In the genomic region with DNA sequence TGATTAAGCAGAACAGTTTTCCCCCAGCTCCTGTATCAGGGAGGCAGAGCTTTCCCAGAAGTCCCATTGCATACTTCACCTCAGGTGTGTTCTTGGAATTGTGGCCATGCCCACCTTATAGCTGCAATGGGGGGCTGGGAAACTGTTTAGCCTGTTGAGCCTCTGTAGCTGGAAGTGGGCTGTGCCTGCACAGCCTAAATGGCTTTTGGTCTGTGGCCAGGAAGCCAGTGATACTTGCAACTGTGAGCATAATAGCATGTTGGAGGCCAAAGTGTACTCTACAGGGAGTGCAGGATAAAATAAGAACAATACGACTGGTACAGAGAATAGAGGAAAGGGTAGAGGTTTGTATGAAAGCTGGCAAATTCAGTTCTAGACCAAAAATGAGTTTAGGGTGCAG, we compare ENCODE assay signal across 13 cellular contexts.
DNase-seq lines count a peak whose midpoint lies in the region; ATAC-seq and TF ChIP-seq lines count a peak whose summit lies in the region.
"Had no signal": no experiment of that assay in that cellular context is flagged by ENCODE, and none has a peak within 500 bp of the region (broad histone marks: within the 10 kb centered on the region; RNA-seq: fewer than 3 reads in every experiment).

No MANE protein-coding gene starts in this region.

- DNase-seq in NCI-H2029 treated with DMSO at 0.1 percent for 48 hours (lab: John Stamatoyannopoulos, UW), result peak; percentile 59
- DNase-seq in ascending aorta (ENCODE audit: low spot score in 2 of 2), result no peak
- DNase-seq in left kidney (ENCODE audit: low read depth, low spot score), result peak; percentile 26
- DNase-seq in thyroid gland, result peak; percentile 88
- no peak for DNase-seq in naive thymus-derived CD8-positive, alpha-beta T cell
- DNase-seq in activated CD4-positive, alpha-beta T cell treated with anti-CD3 and anti-CD28 coated beads, Interleukin-2, amount 10 ng/mL, durations not matched to agents 7 days and 5 days, result no peak
- no peak for DNase-seq in AG08395 (ENCODE audit: low spot score)
- DNase-seq: GF-D8, HFFc6, NCI-H1417 treated with DMSO at 0.1 percent for 48 hours, retina had no signal

- 5 to 12% methylated on average over 1 of the region's 1 CpG for WGBS in thyroid gland, 2 donors

- H3K4me3 Mint-ChIP-seq in naive thymus-derived CD8-positive, alpha-beta T cell, result no peak overlapping the region
- H3K4me3 Mint-ChIP-seq in activated CD4-positive, alpha-beta T cell treated with anti-CD3 and anti-CD28 coated beads, Interleukin-2, amount 10 ng/mL, durations not matched to agents 7 days and 5 days, result no peak overlapping the region
- H3K4me3 Mint-ChIP-seq: HFFc6 had no signal

- H3K9me3 ChIP-seq in ascending aorta (no peaks in the 10 kb centered on the region), thyroid gland (no peaks in the 10 kb centered on the region)

- H3K9me3 Mint-ChIP-seq in naive thymus-derived CD8-positive, alpha-beta T cell, result peaks cover 0 to 4% (median 0%) of the 10 kb centered on the region in 9 donors
- H3K9me3 Mint-ChIP-seq in activated CD4-positive, alpha-beta T cell treated with anti-CD3 and anti-CD28 coated beads, Interleukin-2, amount 10 ng/mL, durations not matched to agents 7 days and 5 days, result no peaks in the 10 kb centered on the region
- H3K9me3 Mint-ChIP-seq: brain, HFFc6 had no signal

- no peak for TF ChIP-seq POLR2A in thyroid gland (IDR thresholded peaks at IDR 0.05)

- intact Hi-C loops in ascending aorta (cut with DNase I), result no loop called here
- intact Hi-C loops in thyroid gland (cut with DNase I), result no loop called here

- no peak for ATAC-seq in naive thymus-derived CD8-positive, alpha-beta T cell

- no peaks in the 10 kb centered on the region for H3K27me3 ChIP-seq in ascending aorta
- H3K27me3 ChIP-seq in thyroid gland, result no peaks in the 10 kb centered on the region

- POLR2A ChIA-PET in naive thymus-derived CD8-positive, alpha-beta T cell (lab: Charles Lee), result no interaction called here
- POLR2A ChIA-PET in activated CD4-positive, alpha-beta T cell treated with anti-CD3 and anti-CD28 coated beads, Interleukin-2, amount 10 ng/mL, durations not matched to agents 7 days and 5 days (lab: Charles Lee), result no interaction called here

- H3K27me3 Mint-ChIP-seq in naive thymus-derived CD8-positive, alpha-beta T cell, result peaks cover 0 to 3% (median 1%) of the 10 kb centered on the region in 5 donors
- no peaks in the 10 kb centered on the region for H3K27me3 Mint-ChIP-seq in activated CD4-positive, alpha-beta T cell treated with anti-CD3 and anti-CD28 coated beads, Interleukin-2, amount 10 ng/mL, durations not matched to agents 7 days and 5 days
- H3K27me3 Mint-ChIP-seq: brain had no signal

- CTCF ChIA-PET in activated CD4-positive, alpha-beta T cell treated with anti-CD3 and anti-CD28 coated beads, Interleukin-2, amount 10 ng/mL, durations not matched to agents 7 days and 5 days (lab: Charles Lee), result interaction anchor here (0.6 kb wide), 1 partner anchor 800 kb away, joined by 3 read pairs; no protein-coding TSS in a partner anchor

- peaks cover 0 to 2% (median under 1%) of the 10 kb centered on the region in 4 donors for H3K4me1 Mint-ChIP-seq in naive thymus-derived CD8-positive, alpha-beta T cell
- H3K4me1 Mint-ChIP-seq in activated CD4-positive, alpha-beta T cell treated with anti-CD3 and anti-CD28 coated beads, Interleukin-2, amount 10 ng/mL, durations not matched to agents 7 days and 5 days, result no peaks in the 10 kb centered on the region

- H3K4me3 ChIP-seq in ascending aorta (no peak overlapping the region), thyroid gland (replicated peaks in 1 of 3) (no peak overlapping the region)

- H3K27ac Mint-ChIP-seq in naive thymus-derived CD8-positive, alpha-beta T cell, result no peak overlapping the region
- H3K27ac Mint-ChIP-seq in activated CD4-positive, alpha-beta T cell treated with anti-CD3 and anti-CD28 coated beads, Interleukin-2, amount 10 ng/mL, durations not matched to agents 7 days and 5 days, result no peak overlapping the region
- H3K27ac Mint-ChIP-seq: HFFc6 had no signal

- no peaks in the 10 kb centered on the region for H3K36me3 Mint-ChIP-seq in naive thymus-derived CD8-positive, alpha-beta T cell
- no peaks in the 10 kb centered on the region for H3K36me3 Mint-ChIP-seq in activated CD4-positive, alpha-beta T cell treated with anti-CD3 and anti-CD28 coated beads, Interleukin-2, amount 10 ng/mL, durations not matched to agents 7 days and 5 days (ENCODE audit: low read depth)
- H3K36me3 Mint-ChIP-seq: brain had no signal

- H3K36me3 ChIP-seq in ascending aorta, result no peaks in the 10 kb centered on the region
- H3K36me3 ChIP-seq in thyroid gland, result no peaks in the 10 kb centered on the region

- peak overlapping the region; percentile 17 to 35 for H3K27ac ChIP-seq in ascending aorta
- peak overlapping the region; percentile 39 to 78 (median 48) for H3K27ac ChIP-seq in thyroid gland
- H3K27ac ChIP-seq: epithelial cell of prostate had no signal

- no peak for TF ChIP-seq CTCF in ascending aorta (IDR thresholded peaks at IDR 0.05)
- TF ChIP-seq CTCF in thyroid gland (IDR thresholded peaks at IDR 0.05), result no peak

- H3K4me1 ChIP-seq in ascending aorta, result peaks cover 22 to 75% of the 10 kb centered on the region in 2 donors
- peaks cover 62 to 64% of the 10 kb centered on the region in 2 donors for H3K4me1 ChIP-seq in thyroid gland

Comparison
In these comparisons a context has a peak if more than half of its experiments do, and no peak if none do; other contexts are left out.
1. DNase-seq: peak in NCI-H2029 treated with DMSO at 0.1 percent for 48 hours (single experiment), left kidney (single experiment) and thyroid gland (2 of 2); none in ascending aorta (0 of 2), naive thymus-derived CD8-positive, alpha-beta T cell (0 of 10), activated CD4-positive, alpha-beta T cell treated with anti-CD3 and anti-CD28 coated beads, Interleukin-2, amount 10 ng/mL, durations not matched to agents 7 days and 5 days (single experiment) and AG08395 (single experiment).